26 cellular contexts compared by ENCODE assay signal in genomic region chr19:29278716-29279115, GRCh38.
"Had no signal": no experiment of that assay in that cellular context is flagged by ENCODE, and none has a peak within 500 bp of the region (broad histone marks: within the 10 kb centered on the region; RNA-seq: fewer than 3 reads in every experiment).

No MANE protein-coding gene starts in this region.

- H3K36me3 ChIP-seq: adrenal gland had no signal

- H3K4me1 ChIP-seq: adrenal gland had no signal

- ATAC-seq: activated CD4-positive, alpha-beta T cell treated with anti-CD3 and anti-CD28 coated beads for 36 hours; activated T-helper 17 cell treated with anti-CD3 and anti-CD28 coated beads, Interleukin-2, amount 50 U/mL, for 72 hours; K562; T-cell had no signal

- H3K9me3 Mint-ChIP-seq: activated CD4-positive, alpha-beta memory T cell treated with anti-CD3 and anti-CD28 coated beads, Interleukin-2, amount 10 ng/mL, durations not matched to agents 7 days and 5 days; activated T-helper 17 cell treated with anti-CD3 and anti-CD28 coated beads, Interleukin-2, amount 50 U/mL, for 72 hours; central memory CD8-positive, alpha-beta T cell; T-cell had no signal

- H3K9me3 ChIP-seq: adrenal gland had no signal

- H3K4me3 Mint-ChIP-seq: activated CD4-positive, alpha-beta memory T cell treated with anti-CD3 and anti-CD28 coated beads, Interleukin-2, amount 10 ng/mL, durations not matched to agents 7 days and 5 days; activated CD4-positive, alpha-beta T cell treated with anti-CD3 and anti-CD28 coated beads for 36 hours; activated naive CD8-positive, alpha-beta T cell treated with anti-CD3 and anti-CD28 coated beads, Interleukin-2, amount 10 ng/mL, durations not matched to agents 7 days and 5 days; activated T-helper 17 cell treated with anti-CD3 and anti-CD28 coated beads, Interleukin-2, amount 50 U/mL, for 72 hours; central memory CD8-positive, alpha-beta T cell; T-cell had no signal

- H3K27ac ChIP-seq: adrenal gland, PC-9, SK-N-MC, VCaP had no signal

- H3K36me3 Mint-ChIP-seq: T-cell had no signal

- H3K4me3 ChIP-seq: adrenal gland, K562, PC-9, SK-N-MC had no signal

- H3K27ac Mint-ChIP-seq: activated CD4-positive, alpha-beta memory T cell treated with anti-CD3 and anti-CD28 coated beads, Interleukin-2, amount 10 ng/mL, durations not matched to agents 7 days and 5 days; activated CD4-positive, alpha-beta T cell treated with anti-CD3 and anti-CD28 coated beads for 36 hours; activated naive CD8-positive, alpha-beta T cell treated with anti-CD3 and anti-CD28 coated beads, Interleukin-2, amount 10 ng/mL, durations not matched to agents 7 days and 5 days; activated T-helper 17 cell treated with anti-CD3 and anti-CD28 coated beads, Interleukin-2, amount 50 U/mL, for 72 hours; T-cell had no signal

- DNase-seq: activated CD4-positive, alpha-beta memory T cell treated with anti-CD3 and anti-CD28 coated beads, Interleukin-2, amount 10 ng/mL, durations not matched to agents 7 days and 5 days; activated CD4-positive, alpha-beta T cell treated with anti-CD3 and anti-CD28 coated beads for 36 hours; activated CD4-positive, alpha-beta T cell treated with anti-CD3 and anti-CD28 coated beads, Interleukin-2, amount 50 U/mL, for 1 hour; activated naive CD4-positive, alpha-beta T cell treated with anti-CD3 and anti-CD28 coated beads, Interleukin-2, amount 50 U/mL, for 16 hours; activated naive CD8-positive, alpha-beta T cell treated with anti-CD3 and anti-CD28 coated beads, Interleukin-2, amount 10 ng/mL, durations not matched to agents 7 days and 5 days; activated T-cell treated with anti-CD3 and anti-CD28 coated beads for 4 hours; activated T-cell treated with anti-CD3 and anti-CD28 coated beads, Interleukin-2, amount 50 U/mL, for 48 hours; adrenal gland; anterior cingulate cortex; Kasumi-1; NCI-H1048; NCI-H1417 treated with DMSO at 0.1 percent for 48 hours; NCI-H187; NCI-H2081; NCI-H345; NCI-H510A; NCI-H69; PC-9; SIG-M5; T-cell; T-helper 2 cell had no signal

- H3K27me3 ChIP-seq: adrenal gland had no signal
